Comparison of ENCODE assay signal across 8 cellular contexts in the genomic region with DNA sequence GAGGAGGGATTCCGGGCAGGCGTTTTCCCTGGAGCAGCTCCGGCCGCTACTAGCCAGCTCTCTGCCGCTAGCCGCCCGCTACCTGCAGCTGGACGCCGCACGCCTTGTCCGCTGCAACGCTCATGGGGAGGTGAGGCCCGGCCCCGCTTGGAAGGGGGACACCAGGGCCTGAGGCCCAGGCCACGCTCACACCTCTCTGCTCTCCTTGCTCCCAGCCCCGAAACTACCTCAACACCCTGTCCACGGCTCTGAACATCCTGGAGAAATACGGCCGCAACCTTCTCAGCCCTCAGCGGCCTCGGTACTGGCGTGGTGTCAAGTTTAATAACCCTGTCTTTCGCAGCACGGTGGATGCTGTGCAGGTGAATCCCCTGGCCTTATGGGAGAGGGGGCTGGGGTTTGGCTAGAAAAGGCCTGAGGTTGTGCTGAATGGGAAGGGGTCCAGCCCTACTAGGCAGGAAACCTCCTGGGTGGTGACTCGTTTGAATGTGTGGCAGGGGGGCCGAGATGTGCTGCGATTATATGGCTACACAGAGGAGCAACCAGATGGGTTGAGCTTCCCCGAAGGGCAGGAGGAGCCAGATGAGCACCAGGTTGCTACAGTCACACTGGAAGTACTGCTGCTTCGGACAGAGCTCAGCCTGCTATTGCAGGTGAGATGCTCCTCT. TPM values are rescaled to one million over a fixed set of nuclear protein-coding genes. Genes with fewer than 3 reads are reported as not detected.
A peak's percentile ranks its signal among the peaks of the same experiment; 100 is the strongest.
DNase-seq lines count a peak whose midpoint lies in the region; ATAC-seq and TF ChIP-seq lines count a peak whose summit lies in the region.

No MANE protein-coding gene starts in this region.

- CTCF ChIA-PET in Panc1 (lab: Charles Lee), result interaction anchor here (1.2 kb wide), 1 partner anchor 284 kb away, joined by 4 read pairs; no protein-coding TSS in a partner anchor

- peak overlapping the region; percentile 75 for H3K27ac ChIP-seq in Panc1 (ENCODE audit: low read length)
- H3K27ac ChIP-seq in esophagus squamous epithelium, result peak overlapping the region; percentile 92 to 98 (median 94)
- H3K27ac ChIP-seq in prostate gland, result peak overlapping the region; percentile 92 to 94

- no peaks in the 10 kb centered on the region for H3K27me3 ChIP-seq in Panc1 (ENCODE audit: control insufficient read depth, insufficient read depth, low read length)
- no peaks in the 10 kb centered on the region for H3K27me3 ChIP-seq in esophagus squamous epithelium
- no peaks in the 10 kb centered on the region for H3K27me3 ChIP-seq in prostate gland (replicated peaks; ENCODE audit: insufficient read depth)

- TSS peak; percentile 66 for BruUV-seq in Panc1 (replicated peaks; lab: Mats Ljungman, UMichigan)

- peaks cover 6% of the 10 kb centered on the region; the same call in 1 of the 2 replicates for H3K4me1 ChIP-seq in Panc1 (ENCODE audit: control insufficient read depth, insufficient read depth, low read length)
- H3K4me1 ChIP-seq in esophagus squamous epithelium, result peaks cover 23 to 55% (median 23%) of the 10 kb centered on the region in 3 donors
- peaks cover 11% of the 10 kb centered on the region for H3K4me1 ChIP-seq in prostate gland (replicated peaks)

- peaks cover 3% of the 10 kb centered on the region for H3K36me3 ChIP-seq in Panc1 (ENCODE audit: control insufficient read depth, insufficient read depth, low read length)
- H3K36me3 ChIP-seq in esophagus squamous epithelium, result peaks cover 16 to 60% (median 28%) of the 10 kb centered on the region in 3 donors
- H3K36me3 ChIP-seq in prostate gland, result peaks cover 3 to 18% of the 10 kb centered on the region in 2 donors

- DNase-seq in Panc1 (ENCODE audit: low read depth, low spot score) (no peak), esophagus squamous epithelium (lab: John Stamatoyannopoulos, UW) (no peak), prostate gland (ENCODE audit: low spot score) (no peak), NCI-H524 (lab: John Stamatoyannopoulos, UW) (no peak)
- no peak for DNase-seq in stimulated activated CD4-positive, alpha-beta T cell treated with anti-CD3 and anti-CD28 coated beads, Interleukin-15, amount 100 ng/mL, for 24 hours

- TF ChIP-seq CTCF in Panc1 (IDR thresholded peaks at IDR 0.05), result no peak
- no peak for TF ChIP-seq CTCF in esophagus squamous epithelium (IDR thresholded peaks at IDR 0.05)
- TF ChIP-seq CTCF in prostate gland (IDR thresholded peaks at IDR 0.05), result no peak

- 19 to 29% methylated on average over 4 to 5 of the region's 29 CpGs for WGBS in esophagus squamous epithelium, 2 donors
- 3% methylated on average over 29 of the region's 29 CpGs for WGBS in prostate gland

- no peaks in the 10 kb centered on the region for H3K9me3 ChIP-seq in Panc1 (ENCODE audit: control insufficient read depth, insufficient read depth, low read depth, low read length)
- no peaks in the 10 kb centered on the region for H3K9me3 ChIP-seq in esophagus squamous epithelium
- no peaks in the 10 kb centered on the region for H3K9me3 ChIP-seq in prostate gland

- H3K4me3 ChIP-seq in GM08714 (ENCODE audit: low read length) (peak overlapping the region; percentile 92), Panc1 (ENCODE audit: low read depth in 2 of 2, low read length in 2 of 2) (peak overlapping the region; percentile 87 to 96), esophagus squamous epithelium (peak overlapping the region; percentile 80 to 97 (median 82)), prostate gland (peak overlapping the region; percentile 68 to 92)

- in situ Hi-C loops in Panc1 (cut with HindIII; ENCODE audit: low pct_unique_long_range_greater_than_20kb, low sequenced_read_pairs), result no loop called here

- POLR2A ChIA-PET in Panc1 (lab: Charles Lee), result no interaction called here

- 0 out of 2 replicates have a peak, but pooled peaks have one; percentile 0 for ATAC-seq in Panc1
- no peak for ATAC-seq in GM21423 (IDR thresholded peaks at IDR 0.05; ENCODE audit: unreplicated experiment)
- no peak for ATAC-seq in GM21526 (IDR thresholded peaks at IDR 0.05; ENCODE audit: low FRiP score, unreplicated experiment)

- no peak for TF ChIP-seq POLR2A in esophagus squamous epithelium (IDR thresholded peaks at IDR 0.05)
- TF ChIP-seq POLR2A in prostate gland (IDR thresholded peaks at IDR 0.05), result no peak

- intact Hi-C loops in Panc1 (cut with micrococcal nuclease; ENCODE audit: unreplicated experiment) (no loop called here), esophagus squamous epithelium (cut with DNase I) (no loop called here), prostate gland (cut with DNase I) (no loop called here)

RNA-seq across cellular contexts. Expression of gene RNF31, which starts 0.6 kb away (rescaled TPM):
- 48.6 TPM for total RNA-seq in Panc1 (2021; ENCODE audit: unreplicated experiment)
- polyA plus RNA-seq in Panc1 (2012; ENCODE audit: insufficient read length), result 35.4 TPM
- total RNA-seq in esophagus squamous epithelium, result 10 to 100 TPM; 26.8 to 35.6 (median 32.4) TPM
- total RNA-seq in prostate gland, result 10 to 100 TPM; 73.8 to 76.9 TPM

RNA-seq across cellular contexts. Expression of gene PSME2, which starts 1.5 kb away (rescaled TPM):
- 188 TPM for total RNA-seq in Panc1 (2021; ENCODE audit: unreplicated experiment)
- polyA plus RNA-seq in Panc1 (2012; ENCODE audit: insufficient read length), result 190 TPM
- 100 to 1,000 TPM in 1 of 4 donors, 10 to 100 TPM in 3; 44.4 to 110 (median 77.2) TPM for total RNA-seq in esophagus squamous epithelium
- total RNA-seq in prostate gland, result 10 to 100 TPM; 34.5 to 89.3 TPM

RNA-seq across cellular contexts. Expression of gene EMC9, which starts 6.5 kb away (rescaled TPM):
- total RNA-seq in Panc1 (2021; ENCODE audit: unreplicated experiment) (42.5 TPM), esophagus squamous epithelium (10 to 100 TPM in 3 of 4 donors, 1 to 10 TPM in 1; 6.0 to 12.1 (median 10.9) TPM), prostate gland (10 to 100 TPM; 13.1 to 13.6 TPM)
- 45.0 TPM for polyA plus RNA-seq in Panc1 (2012; ENCODE audit: insufficient read length)

RNA-seq across cellular contexts. Expression of gene PSME1, which starts 11.9 kb away (rescaled TPM):
- total RNA-seq in Panc1 (2021; ENCODE audit: unreplicated experiment), result 130 TPM
- 132 TPM for polyA plus RNA-seq in Panc1 (2012; ENCODE audit: insufficient read length)
- total RNA-seq in esophagus squamous epithelium, result 100 to 1,000 TPM; 100 to 256 (median 116) TPM
- 100 to 1,000 TPM in 1 of 2 donors, 10 to 100 TPM in 1; 85.4 to 213 TPM for total RNA-seq in prostate gland

RNA-seq across cellular contexts. Expression of gene IRF9, which starts 13.2 kb away (rescaled TPM):
- 24.5 TPM for total RNA-seq in Panc1 (2021; ENCODE audit: unreplicated experiment)
- 27.1 TPM for polyA plus RNA-seq in Panc1 (2012; ENCODE audit: insufficient read length)
- 10 to 100 TPM; 21.9 to 52.2 (median 45.9) TPM for total RNA-seq in esophagus squamous epithelium
- total RNA-seq in prostate gland, result 10 to 100 TPM; 61.5 to 82.9 TPM
